In genomic region chr6:149888113-149888512, GRCh38 we compare ENCODE assay signal across 31 cellular contexts. TPM values are rescaled to one million over a fixed set of nuclear protein-coding genes. Genes with fewer than 3 reads are reported as not detected.
DNase-seq lines count a peak whose midpoint lies in the region; ATAC-seq and TF ChIP-seq lines count a peak whose summit lies in the region.
"Had no signal": no experiment of that assay in that cellular context is flagged by ENCODE, and none has a peak within 500 bp of the region (broad histone marks: within the 10 kb centered on the region; RNA-seq: fewer than 3 reads in every experiment).

No MANE protein-coding gene starts in this region.

- H3K36me3 ChIP-seq in GM23248 (ENCODE audit: low read depth) (no peaks in the 10 kb centered on the region), adrenal gland (replicated peaks in 1 of 2) (no peaks in the 10 kb centered on the region), psoas muscle (ENCODE audit: insufficient read depth in 1 of 2, low read depth in 1 of 2) (no peaks in the 10 kb centered on the region), thyroid gland (no peaks in the 10 kb centered on the region)
- H3K36me3 ChIP-seq: BE2C, thoracic aorta had no signal

- in situ Hi-C loops in GM23248 (cut with MboI) (no loop called here), GM13977 (cut with MboI; ENCODE audit: low pct_unique_long_range_greater_than_20kb, low sequenced_read_pairs, unreplicated experiment) (no loop called here)

- H4K20me1 ChIP-seq in GM23248 (ENCODE audit: insufficient read depth): no peaks in the 10 kb centered on the region

- H3K27ac ChIP-seq in GM23248: peak overlapping the region; percentile 75
- H3K27ac ChIP-seq in adrenal gland: peak overlapping the region in 3 of 5 donors; percentile 17 to 60 (median 59)
- peak overlapping the region; percentile 86 for H3K27ac ChIP-seq in foreskin keratinocyte
- H3K27ac ChIP-seq in psoas muscle: peak overlapping the region; percentile 62
- no peak overlapping the region for H3K27ac ChIP-seq in thyroid gland
- H3K27ac ChIP-seq: body of pancreas, thoracic aorta, VCaP had no signal

- H2AFZ ChIP-seq in GM23248: no peak overlapping the region

- TF ChIP-seq CTCF in adrenal gland (IDR thresholded peaks at IDR 0.05): no peak
- TF ChIP-seq CTCF in foreskin keratinocyte (conservative IDR thresholded peaks at IDR 0.05): no peak
- TF ChIP-seq CTCF in psoas muscle (IDR thresholded peaks at IDR 0.05): no peak
- no peak for TF ChIP-seq CTCF in GM13977 (IDR thresholded peaks at IDR 0.05; ENCODE audit: extremely low read depth, insufficient read depth, missing control alignments)
- TF ChIP-seq CTCF in thyroid gland (IDR thresholded peaks at IDR 0.05): no peak

- ATAC-seq in foreskin keratinocyte (no peak), psoas muscle (peak; percentile 27 to 67 (median 46)), left lobe of liver (no peak)
- ATAC-seq: activated naive CD8-positive, alpha-beta T cell treated with anti-CD3 and anti-CD28 coated beads, Interleukin-2, amount 50 U/mL, for 24 hours; K562; naive thymus-derived CD4-positive, alpha-beta T cell; stimulated activated naive CD8-positive, alpha-beta T cell treated with anti-CD3 and anti-CD28 coated beads, Interleukin-15, Interleukin-2, amounts not matched to agents 100 U/mL and 50 U/mL, for 24 hours had no signal

- peak overlapping the region; percentile 48 for H3K9ac ChIP-seq in GM23248

- H3K9me3 ChIP-seq in GM23248 (ENCODE audit: low read depth): no peaks in the 10 kb centered on the region
- H3K9me3 ChIP-seq in adrenal gland (replicated peaks in 1 of 3): no peaks in the 10 kb centered on the region
- H3K9me3 ChIP-seq in psoas muscle: no peaks in the 10 kb centered on the region
- no peaks in the 10 kb centered on the region for H3K9me3 ChIP-seq in thyroid gland
- H3K9me3 ChIP-seq: BE2C, body of pancreas, thoracic aorta had no signal

- peaks cover 46% of the 10 kb centered on the region for H3F3A ChIP-seq in GM23248 (ENCODE audit: insufficient read depth)

- H3K4me2 ChIP-seq in GM23248 (ENCODE audit: unreplicated experiment): peak overlapping the region; percentile 61

- no peaks in the 10 kb centered on the region for H3K79me2 ChIP-seq in GM23248 (ENCODE audit: insufficient read depth)

- DNase-seq in GM23248: no peak
- DNase-seq in adrenal gland: peak in 6 of 7 donors; percentile 35 to 75 (median 47)
- DNase-seq in foreskin keratinocyte: no peak
- no peak for DNase-seq in psoas muscle
- no peak for DNase-seq in GM13977 (ENCODE audit: low spot score)
- DNase-seq in thyroid gland: no peak
- no peak for DNase-seq in left lobe of liver (ENCODE audit: low spot score)
- DNase-seq in posterior vena cava (ENCODE audit: low spot score): no peak
- DNase-seq: ACHN; activated CD4-positive, alpha-beta T cell treated with anti-CD3 and anti-CD28 coated beads for 4 hours; activated gamma-delta T cell treated with Interleukin-2 at 50 U/mL for 16 hours; activated naive CD8-positive, alpha-beta T cell treated with anti-CD3 and anti-CD28 coated beads, Interleukin-2, amount 50 U/mL, for 24 hours; activated T-cell treated with anti-CD3 and anti-CD28 coated beads, Interleukin-2, amount 50 U/mL, for 1 hour; BE2C; body of pancreas; CD8-positive, alpha-beta memory T cell; MM.1S; naive thymus-derived CD4-positive, alpha-beta T cell; NCI-H1436; NCI-H446; nucleus accumbens; stimulated activated naive CD8-positive, alpha-beta T cell treated with anti-CD3 and anti-CD28 coated beads, Interleukin-15, Interleukin-2, amounts not matched to agents 100 U/mL and 50 U/mL, for 24 hours had no signal

- H3K4me3 ChIP-seq in GM23248: no peak overlapping the region
- H3K4me3 ChIP-seq in adrenal gland: no peak overlapping the region
- H3K4me3 ChIP-seq in psoas muscle: no peak overlapping the region
- H3K4me3 ChIP-seq in thyroid gland (replicated peaks in 1 of 3): no peak overlapping the region
- H3K4me3 ChIP-seq: body of pancreas, K562, thoracic aorta had no signal

- intact Hi-C loops in adrenal gland (cut with DNase I) (no loop called here), psoas muscle (cut with DNase I) (no loop called here), thyroid gland (cut with DNase I) (no loop called here), posterior vena cava (cut with DNase I) (no loop called here)

- H3K27me3 ChIP-seq in GM23248 (replicated peaks; ENCODE audit: insufficient read depth): no peaks in the 10 kb centered on the region
- H3K27me3 ChIP-seq in adrenal gland: no peaks in the 10 kb centered on the region
- no peaks in the 10 kb centered on the region for H3K27me3 ChIP-seq in foreskin keratinocyte
- no peaks in the 10 kb centered on the region for H3K27me3 ChIP-seq in psoas muscle (ENCODE audit: insufficient read depth in 3 of 3, low read length in 2 of 3)
- no peaks in the 10 kb centered on the region for H3K27me3 ChIP-seq in thyroid gland
- H3K27me3 ChIP-seq: body of pancreas had no signal

- H3K4me1 ChIP-seq in GM23248 (ENCODE audit: insufficient read depth) (peaks cover 64% of the 10 kb centered on the region), adrenal gland (replicated peaks in 1 of 2) (peaks cover 0 to 20% of the 10 kb centered on the region in 2 donors), foreskin keratinocyte (peaks cover 46% of the 10 kb centered on the region), psoas muscle (peaks cover 28% of the 10 kb centered on the region), thyroid gland (peaks cover 3 to 6% of the 10 kb centered on the region in 2 donors)
- H3K4me1 ChIP-seq: BE2C, body of pancreas had no signal

- TF ChIP-seq POLR2A in adrenal gland (IDR thresholded peaks at IDR 0.05) (no peak), thyroid gland (IDR thresholded peaks at IDR 0.05) (no peak)

- 69 to 70% methylated on average over 10 of the region's 10 CpGs for WGBS in GM23248 (ENCODE audit: low coverage in 1 of 2, low lambda C conversion rate in 2 of 2, missing lambda C conversion rate in 2 of 2), 2 experiments
- WGBS in adrenal gland, 4 donors: 53 to 58% (median 54%) methylated on average over 9 to 10 of the region's 10 CpGs
- 55 to 81% (median 65%) methylated on average over 10 of the region's 10 CpGs for WGBS in psoas muscle, 3 donors
- 86 to 91% methylated on average over 10 of the region's 10 CpGs for WGBS in thyroid gland, 2 donors

- H3K9me2 ChIP-seq in GM23248 (ENCODE audit: insufficient read depth): no peaks in the 10 kb centered on the region

RNA-seq across cellular contexts. Expression of gene RAET1E, which starts 9.8 kb away (rescaled TPM):
- total RNA-seq in GM23248 (2014; rRNA removed; shearing (Covaris generic)): 8.6 and 10.4 TPM in 2 replicates
- polyA plus RNA-seq in GM23248 (2016; fragmentation: Nextera tagmentation; extraction: Ambion mirVana) (8.1 and 8.8 TPM in 2 replicates), adrenal gland (1 to 10 TPM in 1 of 3 donors, under 1 TPM in 2; 0.30 to 2.8 (median 0.32) TPM), foreskin keratinocyte (0.97 and 1.1 TPM in 2 replicates), psoas muscle (10 to 100 TPM in 1 of 3 donors, under 1 TPM in 2; 0.04 to 17.2 (median 0.31) TPM)
- total RNA-seq in adrenal gland (1 to 10 TPM in 5 of 8 donors, under 1 TPM in 2, not detected in 1; 0.87 to 9.2 (median 1.1) TPM), foreskin keratinocyte (1.1 and 1.5 TPM in 2 replicates), psoas muscle (1 to 10 TPM; 1.4 to 6.2 (median 3.9) TPM), thyroid gland (1 to 10 TPM in 1 of 4 donors, not detected in 3; 1.7 TPM), left lobe of liver (not detected), posterior vena cava (1 to 10 TPM in 1 of 2 donors, not detected in 1; 1.6 TPM)
- total RNA-seq: activated CD8-positive, alpha-beta memory T cell treated with anti-CD3 and anti-CD28 coated beads for 36 hours; body of pancreas; CD8-positive, alpha-beta memory T cell; cerebellum; epithelial cell of proximal tubule; frontal cortex; H1; K562; naive thymus-derived CD4-positive, alpha-beta T cell; OCI-LY7; thoracic aorta had no signal
- polyA plus RNA-seq: CD8-positive, alpha-beta memory T cell; H1; K562; naive thymus-derived CD4-positive, alpha-beta T cell had no signal

RNA-seq across cellular contexts. Expression of gene LRP11, which starts 24.0 kb away (rescaled TPM):
- 108 and 168 TPM in 2 replicates for total RNA-seq in GM23248 (2014; rRNA removed; shearing (Covaris generic))
- polyA plus RNA-seq in GM23248 (2016; fragmentation: Nextera tagmentation; extraction: Ambion mirVana): 44.9 and 50.3 TPM in 2 replicates
- 10 to 100 TPM; 30.4 to 59.9 (median 45.8) TPM for total RNA-seq in adrenal gland
- polyA plus RNA-seq in adrenal gland: 10 to 100 TPM in 1 of 3 donors, 1 to 10 TPM in 2; 2.6 to 65.1 (median 9.7) TPM
- 42.0 and 42.6 TPM in 2 replicates for total RNA-seq in foreskin keratinocyte
- 15.5 and 18.8 TPM in 2 replicates for polyA plus RNA-seq in foreskin keratinocyte
- total RNA-seq in psoas muscle: 10 to 100 TPM in 2 of 4 donors, 1 to 10 TPM in 2; 7.9 to 29.6 (median 10.2) TPM
- polyA plus RNA-seq in psoas muscle: 1 to 10 TPM; 1.6 to 3.2 (median 2.5) TPM
- total RNA-seq in thyroid gland: 10 to 100 TPM; 39.4 to 76.8 (median 57.2) TPM
- 11.1 TPM for total RNA-seq in left lobe of liver
- total RNA-seq in posterior vena cava: 10 to 100 TPM; 20.0 to 26.3 TPM

RNA-seq across cellular contexts. Expression of gene RAET1G, which starts 34.8 kb away (rescaled TPM):
- total RNA-seq in GM23248 (2014; rRNA removed; shearing (Covaris generic)): 5.2 and 8.9 TPM in 2 replicates
- 15.5 and 15.8 TPM in 2 replicates for polyA plus RNA-seq in GM23248 (2016; fragmentation: Nextera tagmentation; extraction: Ambion mirVana)
- 10 to 100 TPM in 5 of 8 donors, 1 to 10 TPM in 3; 7.3 to 29.8 (median 12.7) TPM for total RNA-seq in adrenal gland
- polyA plus RNA-seq in adrenal gland: 10 to 100 TPM in 2 of 3 donors, 1 to 10 TPM in 1; 3.1 to 40.7 (median 11.5) TPM
- 1.0 and 1.2 TPM in 2 replicates for total RNA-seq in foreskin keratinocyte
- polyA plus RNA-seq in foreskin keratinocyte: 1.1 and 1.8 TPM in 2 replicates
- 1 to 10 TPM in 1 of 4 donors, under 1 TPM in 2, not detected in 1; 0.40 to 1.1 (median 0.64) TPM for total RNA-seq in psoas muscle
- polyA plus RNA-seq in psoas muscle: under 1 TPM; 0.04 to 0.73 (median 0.24) TPM
- total RNA-seq in thyroid gland: 1 to 10 TPM in 2 of 4 donors, under 1 TPM in 1, not detected in 1; 0.59 to 2.0 (median 1.6) TPM
- not detected for total RNA-seq in left lobe of liver
- total RNA-seq in posterior vena cava: under 1 TPM in 1 of 2 donors, not detected in 1; 0.74 TPM
- total RNA-seq: activated CD8-positive, alpha-beta memory T cell treated with anti-CD3 and anti-CD28 coated beads for 36 hours; body of pancreas; CD8-positive, alpha-beta memory T cell; cerebellum; epithelial cell of proximal tubule; frontal cortex; H1; K562; naive thymus-derived CD4-positive, alpha-beta T cell; OCI-LY7; thoracic aorta had no signal
- polyA plus RNA-seq: CD8-positive, alpha-beta memory T cell; naive thymus-derived CD4-positive, alpha-beta T cell had no signal

RNA-seq across cellular contexts. Expression of gene ULBP2, which starts 53.7 kb away (rescaled TPM):
- total RNA-seq in GM23248 (2014; rRNA removed; shearing (Covaris generic)): 11.4 and 23.8 TPM in 2 replicates
- polyA plus RNA-seq in GM23248 (2016; fragmentation: Nextera tagmentation; extraction: Ambion mirVana): 29.5 and 30.1 TPM in 2 replicates
- 1 to 10 TPM in 1 of 8 donors, under 1 TPM in 5, not detected in 2; 0.35 to 1.8 (median 0.56) TPM for total RNA-seq in adrenal gland
- 1 to 10 TPM in 1 of 3 donors, under 1 TPM in 2; 0.16 to 1.7 (median 0.30) TPM for polyA plus RNA-seq in adrenal gland
- 8.3 and 10.6 TPM in 2 replicates for total RNA-seq in foreskin keratinocyte
- 9.8 and 9.9 TPM in 2 replicates for polyA plus RNA-seq in foreskin keratinocyte
- under 1 TPM in 3 of 4 donors, not detected in 1; 0.25 to 0.75 (median 0.69) TPM for total RNA-seq in psoas muscle
- under 1 TPM; 0.17 to 0.81 (median 0.59) TPM for polyA plus RNA-seq in psoas muscle
- total RNA-seq in thyroid gland: 1 to 10 TPM in 1 of 4 donors, under 1 TPM in 1, not detected in 2; 0.78 to 1.5 TPM
- total RNA-seq in left lobe of liver: 0.18 TPM
- under 1 TPM; 0.43 to 0.51 TPM for total RNA-seq in posterior vena cava
- total RNA-seq: H1 had no signal

Comparison
In these comparisons a context has a peak if more than half of its experiments do, and no peak if none do; other contexts are left out.
1. DNase-seq: peak in adrenal gland (6 of 7); none in GM23248 (single experiment), foreskin keratinocyte (0 of 2), psoas muscle (0 of 2), GM13977 (single experiment), thyroid gland (0 of 2), left lobe of liver (single experiment) and posterior vena cava (single experiment).
2. H3K27ac ChIP-seq: peak in GM23248 (single experiment), adrenal gland (3 of 5), foreskin keratinocyte (single experiment) and psoas muscle (single experiment); none in thyroid gland (0 of 3).
3. ATAC-seq: peak in psoas muscle (4 of 4); none in foreskin keratinocyte (single experiment) and left lobe of liver (single experiment).